ENCODE assay signal across 8 cellular contexts in the genomic region with DNA sequence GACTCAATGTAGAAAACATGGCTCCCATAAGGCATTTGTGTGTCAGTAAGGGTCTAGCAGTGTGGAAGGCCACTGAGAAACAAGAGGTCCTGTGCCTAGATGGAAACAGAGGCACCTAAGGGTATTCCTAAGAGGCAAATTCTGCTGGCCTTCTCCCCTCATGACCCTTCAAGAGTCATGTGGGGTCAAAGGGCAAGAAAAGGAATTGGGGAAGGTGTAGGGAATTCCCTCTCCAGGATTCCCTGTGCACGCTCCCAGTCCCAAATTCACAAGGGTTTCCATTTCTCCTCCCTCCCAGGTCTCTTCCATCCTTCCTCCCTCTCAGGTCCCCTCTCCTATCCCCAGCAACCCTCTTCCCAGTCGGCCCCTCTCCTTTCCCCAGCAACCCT. TPM values are rescaled to one million over a fixed set of nuclear protein-coding genes. Genes with fewer than 3 reads are reported as not detected.
A peak's percentile ranks its signal among the peaks of the same experiment; 100 is the strongest.
DNase-seq lines count a peak whose midpoint lies in the region; ATAC-seq and TF ChIP-seq lines count a peak whose summit lies in the region.

No MANE protein-coding gene starts in this region.

- ATAC-seq in activated CD8-positive, alpha-beta T cell treated with anti-CD3 and anti-CD28 coated beads for 36 hours, result no peak
- ATAC-seq in HG03025 (IDR thresholded peaks at IDR 0.05; ENCODE audit: low FRiP score, unreplicated experiment) (no peak), omental fat pad (ENCODE audit: low FRiP score) (no peak)

- peak overlapping the region; percentile 78 for H2AFZ ChIP-seq in smooth muscle cell (ENCODE audit: low read depth)

- peaks cover 55% of the 10 kb centered on the region for H3K4me1 Mint-ChIP-seq in activated CD8-positive, alpha-beta T cell treated with anti-CD3 and anti-CD28 coated beads for 36 hours (ENCODE audit: low read depth)

- peak overlapping the region; percentile 82; the same call in 1 of the 2 replicates for H3K27ac ChIP-seq in HEK293 (ENCODE audit: extremely low read depth, low read depth, low read length)
- H3K27ac ChIP-seq in iPS DF 6.9 (ENCODE audit: low read length), result no peak overlapping the region
- peak overlapping the region; percentile 40 for H3K27ac ChIP-seq in smooth muscle cell (ENCODE audit: low read depth)

- H3K9ac ChIP-seq in smooth muscle cell (ENCODE audit: low read depth), result peak overlapping the region; percentile 95

- H3K4me2 ChIP-seq in smooth muscle cell, result peak overlapping the region; percentile 94

- DNase-seq in activated CD8-positive, alpha-beta T cell treated with anti-CD3 and anti-CD28 coated beads for 36 hours, result no peak
- no peak for DNase-seq in iPS DF 6.9 (ENCODE audit: low read depth, low spot score)
- no peak for DNase-seq in smooth muscle cell (lab: John Stamatoyannopoulos, UW; ENCODE audit: unreplicated experiment)
- DNase-seq in omental fat pad (ENCODE audit: low spot score), result no peak
- DNase-seq in NCI-H1417 treated with DMSO at 0.1 percent for 48 hours (lab: John Stamatoyannopoulos, UW), result no peak
- DNase-seq in DMS79 (lab: John Stamatoyannopoulos, UW), result no peak

- no peak for TF ChIP-seq CTCF in HEK293 (tag by site-specific recombination; IDR thresholded peaks at IDR 0.05)
- TF ChIP-seq CTCF in activated CD8-positive, alpha-beta T cell treated with anti-CD3 and anti-CD28 coated beads for 36 hours (IDR thresholded peaks at IDR 0.05), result no peak
- no peak for TF ChIP-seq CTCF in smooth muscle cell (IDR thresholded peaks at IDR 0.05; ENCODE audit: borderline replicate concordance, insufficient read depth, poor library complexity, severe bottlenecking)
- TF ChIP-seq CTCF in omental fat pad (IDR thresholded peaks at IDR 0.05), result no peak

- H4K20me1 ChIP-seq in smooth muscle cell (ENCODE audit: low read depth), result no peaks in the 10 kb centered on the region

- H3K9me3 Mint-ChIP-seq in activated CD8-positive, alpha-beta T cell treated with anti-CD3 and anti-CD28 coated beads for 36 hours, result no peaks in the 10 kb centered on the region

- H3K36me3 ChIP-seq in HEK293 (ENCODE audit: control insufficient read depth in 2 of 2, insufficient read depth in 1 of 2, low read length in 2 of 2) (peaks cover 9 to 30% of the 10 kb centered on the region in 2 experiments; a peak in 2 of 3 replicates), iPS DF 6.9 (ENCODE audit: control insufficient read depth, insufficient read depth, low read length) (peaks cover 8% of the 10 kb centered on the region; the same call in 1 of the 2 replicates), smooth muscle cell (ENCODE audit: low read depth) (no peaks in the 10 kb centered on the region)

- H3K9me3 ChIP-seq in HEK293 (ENCODE audit: control insufficient read depth, insufficient read depth, low read depth, low read length) (no peaks in the 10 kb centered on the region), iPS DF 6.9 (ENCODE audit: control insufficient read depth, insufficient read depth, low read length) (no peaks in the 10 kb centered on the region), smooth muscle cell (replicated peaks; ENCODE audit: low read depth) (no peaks in the 10 kb centered on the region)

- H3K27me3 Mint-ChIP-seq in activated CD8-positive, alpha-beta T cell treated with anti-CD3 and anti-CD28 coated beads for 36 hours, result no peaks in the 10 kb centered on the region

- CTCF ChIA-PET in HEK293 (lab: Yijun Ruan, JAX), result no interaction called here
- CTCF ChIA-PET in activated CD8-positive, alpha-beta T cell treated with anti-CD3 and anti-CD28 coated beads for 36 hours (lab: Charles Lee), result no interaction called here

- POLR2A ChIA-PET in HEK293 (lab: Yijun Ruan, JAX), result interaction anchor here (1.1 kb wide), 1 partner anchor 15 kb away, joined by 5 read pairs; a partner anchor contains a TSS
- POLR2A ChIA-PET in activated CD8-positive, alpha-beta T cell treated with anti-CD3 and anti-CD28 coated beads for 36 hours (lab: Charles Lee), result no interaction called here

- H3K4me1 ChIP-seq in HEK293 (ENCODE audit: control insufficient read depth, insufficient read depth, low read length) (peaks cover 14% of the 10 kb centered on the region), iPS DF 6.9 (ENCODE audit: control insufficient read depth, insufficient read depth, low read length) (peaks cover 2% of the 10 kb centered on the region; the same call in 1 of the 2 replicates), smooth muscle cell (ENCODE audit: low read depth) (peaks cover 15% of the 10 kb centered on the region)

- no peaks in the 10 kb centered on the region for H3K27me3 ChIP-seq in iPS DF 6.9 (ENCODE audit: control insufficient read depth, insufficient read depth, low read length)
- no peaks in the 10 kb centered on the region for H3K27me3 ChIP-seq in smooth muscle cell (ENCODE audit: low read depth)

- intact Hi-C loops in activated CD8-positive, alpha-beta T cell treated with anti-CD3 and anti-CD28 coated beads for 36 hours (cut with micrococcal nuclease), result no loop called here

- peaks cover 14% of the 10 kb centered on the region for H3K36me3 Mint-ChIP-seq in activated CD8-positive, alpha-beta T cell treated with anti-CD3 and anti-CD28 coated beads for 36 hours (ENCODE audit: low read depth)

- peaks cover 9% of the 10 kb centered on the region for H3F3A ChIP-seq in smooth muscle cell (ENCODE audit: low read depth)

- no CpG with 5 or more reads among the region's 2 CpGs for WGBS in iPS DF 6.9 (ENCODE audit: insufficient coverage, insufficient read length)
- WGBS in smooth muscle cell (ENCODE audit: low lambda C conversion rate), result no CpG with 5 or more reads among the region's 2 CpGs

- peaks cover 52% of the 10 kb centered on the region for H3K79me2 ChIP-seq in smooth muscle cell (ENCODE audit: low read depth)

- peak overlapping the region; percentile 94 for H3K4me3 Mint-ChIP-seq in activated CD8-positive, alpha-beta T cell treated with anti-CD3 and anti-CD28 coated beads for 36 hours

- peak overlapping the region; percentile 96 for H3K27ac Mint-ChIP-seq in activated CD8-positive, alpha-beta T cell treated with anti-CD3 and anti-CD28 coated beads for 36 hours

- peak overlapping the region; percentile 76 for H3K4me3 ChIP-seq in HEK293 (ENCODE audit: low read depth, low read length)
- H3K4me3 ChIP-seq in iPS DF 6.9 (ENCODE audit: low read length), result peak overlapping the region; percentile 98; the same call in 1 of the 2 replicates
- H3K4me3 ChIP-seq in smooth muscle cell, result peak overlapping the region; percentile 91

TF ChIP-seq in HEK293, 187 proteins besides CTCF, POLR2A, EP300 and RAD21 (continues in another document):
- no peak for TF ChIP-seq ZBTB8A (tag by site-specific recombination; IDR thresholded peaks at IDR 0.05)
- TF ChIP-seq, protein P1, sequence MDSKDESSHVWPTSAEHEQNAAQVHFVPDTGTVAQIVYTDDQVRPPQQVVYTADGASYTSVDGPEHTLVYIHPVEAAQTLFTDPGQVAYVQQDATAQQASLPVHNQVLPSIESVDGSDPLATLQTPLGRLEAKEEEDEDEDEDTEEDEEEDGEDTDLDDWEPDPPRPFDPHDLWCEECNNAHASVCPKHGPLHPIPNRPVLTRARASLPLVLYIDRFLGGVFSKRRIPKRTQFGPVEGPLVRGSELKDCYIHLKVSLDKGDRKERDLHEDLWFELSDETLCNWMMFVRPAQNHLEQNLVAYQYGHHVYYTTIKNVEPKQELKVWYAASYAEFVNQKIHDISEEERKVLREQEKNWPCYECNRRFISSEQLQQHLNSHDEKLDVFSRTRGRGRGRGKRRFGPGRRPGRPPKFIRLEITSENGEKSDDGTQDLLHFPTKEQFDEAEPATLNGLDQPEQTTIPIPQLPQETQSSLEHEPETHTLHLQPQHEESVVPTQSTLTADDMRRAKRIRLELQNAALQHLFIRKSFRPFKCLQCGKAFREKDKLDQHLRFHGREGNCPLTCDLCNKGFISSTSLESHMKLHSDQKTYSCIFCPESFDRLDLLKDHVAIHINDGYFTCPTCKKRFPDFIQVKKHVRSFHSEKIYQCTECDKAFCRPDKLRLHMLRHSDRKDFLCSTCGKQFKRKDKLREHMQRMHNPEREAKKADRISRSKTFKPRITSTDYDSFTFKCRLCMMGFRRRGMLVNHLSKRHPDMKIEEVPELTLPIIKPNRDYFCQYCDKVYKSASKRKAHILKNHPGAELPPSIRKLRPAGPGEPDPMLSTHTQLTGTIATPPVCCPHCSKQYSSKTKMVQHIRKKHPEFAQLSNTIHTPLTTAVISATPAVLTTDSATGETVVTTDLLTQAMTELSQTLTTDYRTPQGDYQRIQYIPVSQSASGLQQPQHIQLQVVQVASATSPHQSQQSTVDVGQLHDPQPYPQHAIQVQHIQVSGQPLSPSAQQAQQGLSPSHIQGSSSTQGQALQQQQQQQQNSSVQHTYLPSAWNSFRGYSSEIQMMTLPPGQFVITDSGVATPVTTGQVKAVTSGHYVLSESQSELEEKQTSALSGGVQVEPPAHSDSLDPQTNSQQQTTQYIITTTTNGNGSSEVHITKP (tag by site-specific recombination; IDR thresholded peaks at IDR 0.05), result no peak
- peak; percentile 70; the same call in 1 of the 2 replicates for TF ChIP-seq IKZF3 (tag by site-specific recombination; IDR thresholded peaks at IDR 0.05)
- TF ChIP-seq ZNF670 (tag by site-specific recombination; IDR thresholded peaks at IDR 0.05; ENCODE audit: low read depth), result no peak
- no peak for TF ChIP-seq ZBTB48 (tag by site-specific recombination; IDR thresholded peaks at IDR 0.05)
- TF ChIP-seq BCL11B (tag by site-specific recombination; IDR thresholded peaks at IDR 0.05; ENCODE audit: low read depth), result no peak

RNA-seq across cellular contexts. Expression of a gene that starts 0.6 kb away (rescaled TPM):
- total RNA-seq in activated CD8-positive, alpha-beta T cell treated with anti-CD3 and anti-CD28 coated beads for 36 hours, result 10 to 100 TPM; 24.6 to 28.7 TPM
- 60.5 and 71.1 TPM in 2 replicates for total RNA-seq in smooth muscle cell
- polyA plus RNA-seq in smooth muscle cell, result 51.8 and 52.4 TPM in 2 replicates
- 10 to 100 TPM; 26.4 to 40.9 (median 35.7) TPM for total RNA-seq in omental fat pad

RNA-seq across cellular contexts. Expression of a gene that starts 2.9 kb away (rescaled TPM):
- 10 to 100 TPM; 55.4 to 57.9 TPM for total RNA-seq in activated CD8-positive, alpha-beta T cell treated with anti-CD3 and anti-CD28 coated beads for 36 hours
- 49.3 and 58.1 TPM in 2 replicates for total RNA-seq in smooth muscle cell
- polyA plus RNA-seq in smooth muscle cell, result 74.0 and 75.9 TPM in 2 replicates
- total RNA-seq in omental fat pad, result 10 to 100 TPM; 35.1 to 59.1 (median 50.6) TPM

RNA-seq across cellular contexts. Expression of a gene that starts 8.7 kb away (rescaled TPM):
- 10 to 100 TPM; 15.5 to 16.4 TPM for total RNA-seq in activated CD8-positive, alpha-beta T cell treated with anti-CD3 and anti-CD28 coated beads for 36 hours
- 0.81 and 2.6 TPM in 2 replicates for total RNA-seq in smooth muscle cell
- polyA plus RNA-seq in smooth muscle cell, result 2.5 and 6.4 TPM in 2 replicates
- 1 to 10 TPM in 3 of 4 donors, under 1 TPM in 1; 0.48 to 9.3 (median 1.2) TPM for total RNA-seq in omental fat pad

RNA-seq across cellular contexts. Expression of a gene that starts 10.9 kb away (rescaled TPM):
- total RNA-seq in activated CD8-positive, alpha-beta T cell treated with anti-CD3 and anti-CD28 coated beads for 36 hours, result 10 to 100 TPM; 13.3 to 14.0 TPM
- total RNA-seq in smooth muscle cell (3.6 and 5.6 TPM in 2 replicates), omental fat pad (10 to 100 TPM in 3 of 4 donors, 1 to 10 TPM in 1; 8.9 to 17.3 (median 13.3) TPM)
- 4.3 and 8.2 TPM in 2 replicates for polyA plus RNA-seq in smooth muscle cell

RNA-seq across cellular contexts. Expression of a gene that starts 14.7 kb away (rescaled TPM):
- total RNA-seq in activated CD8-positive, alpha-beta T cell treated with anti-CD3 and anti-CD28 coated beads for 36 hours, result 10 to 100 TPM; 59.6 to 64.2 TPM
- 33.2 and 43.6 TPM in 2 replicates for total RNA-seq in smooth muscle cell
- polyA plus RNA-seq in smooth muscle cell, result 11.6 and 14.0 TPM in 2 replicates
- 10 to 100 TPM; 27.7 to 65.3 (median 34.6) TPM for total RNA-seq in omental fat pad
